1 cellular context compared by ENCODE assay signal in genomic region chr6:140245641-140246040, GRCh38.
TF ChIP-seq lines count a peak whose summit lies in the region.

No MANE protein-coding gene starts in this region.

TF ChIP-seq in HepG2, 621 proteins besides CTCF, POLR2A, EP300 and RAD21 (continued from another document):
- TF ChIP-seq ZNF710 (CRISPR knock-in tag; IDR thresholded peaks at IDR 0.05; ENCODE audit: borderline replicate concordance) (no peak), SATB2 (CRISPR knock-in tag; IDR thresholded peaks at IDR 0.05) (no peak), NFAT5 (CRISPR knock-in tag; IDR thresholded peaks at IDR 0.05) (no peak), SIX1 (CRISPR knock-in tag; IDR thresholded peaks at IDR 0.05; ENCODE audit: borderline replicate concordance) (no peak), SAFB2 (CRISPR knock-in tag; IDR thresholded peaks at IDR 0.05; ENCODE audit: borderline replicate concordance, low read depth) (no peak), ATRX (CRISPR knock-in tag; IDR thresholded peaks at IDR 0.05; ENCODE audit: borderline replicate concordance) (no peak), PPARG (CRISPR knock-in tag; conservative IDR thresholded peaks at IDR 0.05) (no peak), TEAD2 (CRISPR knock-in tag; IDR thresholded peaks at IDR 0.05) (no peak), SOX13 (IDR thresholded peaks at IDR 0.05) (no peak), SOX13 (CRISPR knock-in tag; conservative IDR thresholded peaks at IDR 0.05 in 1 of 2, IDR thresholded peaks at IDR 0.05 in 1 of 2) (no peak)
